35 cellular contexts compared by ENCODE assay signal in the genomic region with DNA sequence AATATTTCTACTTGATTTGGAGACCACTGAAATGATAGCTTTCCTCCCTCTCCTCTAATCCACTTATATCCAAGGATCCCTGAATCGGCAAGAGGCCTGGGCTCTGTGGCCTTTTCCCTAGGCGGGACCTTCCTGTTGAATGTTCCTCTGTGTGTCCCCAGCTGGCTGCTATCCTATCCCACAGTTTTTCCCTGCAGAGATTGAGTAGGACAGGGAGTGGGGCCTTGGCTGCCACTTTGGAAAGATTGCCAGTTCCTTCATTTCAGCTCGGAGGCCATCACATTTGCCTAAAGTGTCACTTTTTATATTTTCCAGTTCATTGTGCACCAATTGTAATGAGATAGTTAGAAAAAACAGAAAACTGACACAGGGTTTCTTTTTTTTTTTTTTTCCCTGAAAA. TPM values are rescaled to one million over a fixed set of nuclear protein-coding genes. Genes with fewer than 3 reads are reported as not detected.
"Had no signal": no experiment of that assay in that cellular context is flagged by ENCODE, and none has a peak within 500 bp of the region (broad histone marks: within the 10 kb centered on the region; RNA-seq: fewer than 3 reads in every experiment).

No MANE protein-coding gene starts in this region.

- H3K27me3 ChIP-seq: MG63, SJCRH30 had no signal

- DNase-seq: Kasumi-1, KG1, MG63, NCI-H1048, NCI-H1092 treated with DMSO at 0.1 percent for 48 hours, NCI-H1105 treated with DMSO at 0.1 percent for 48 hours, NCI-H1417, NCI-H1436, NCI-H146, NCI-H1694, NCI-H187 treated with DMSO at 0.1 percent for 48 hours, NCI-H2029, NCI-H2081, NCI-H2171 treated with DMSO at 0.1 percent for 48 hours, NCI-H2227 treated with DMSO at 0.1 percent for 48 hours, NCI-H345, NCI-H446, NCI-H510A treated with DMSO at 0.1 percent for 48 hours, NCI-H524 treated with DMSO at 0.1 percent for 48 hours, NCI-H526 treated with DMSO at 0.1 percent for 48 hours, NCI-H774, PC-9, SHP77, SIG-M5, SJCRH30 had no signal

- H3K36me3 ChIP-seq: MG63, SJCRH30 had no signal

- H3K4me2 ChIP-seq: PC-9 had no signal

- H3K27ac ChIP-seq: PC-9, RWPE1, SJCRH30, SK-N-MC had no signal

- H3K4me1 ChIP-seq: SJCRH30 had no signal

- ATAC-seq: K562, Panc1, Right ventricle myocardium inferior, SK-N-SH treated with all-trans-retinoic acid at 6 μM for 48 hours had no signal

- H2AFZ ChIP-seq: PC-9 had no signal

- H3K4me3 ChIP-seq: K562, MG63, PC-9, SJCRH30, SK-N-MC had no signal

RNA-seq across cellular contexts. Expression of a gene that starts 45.6 kb away (rescaled TPM):
- total RNA-seq: M059J, OCI-LY7, PC-9, Right ventricle myocardium inferior, RPMI7951, SJCRH30, SK-MEL-5 had no signal
